In genomic region chr12:92505373-92506340, GRCh38 we compare ENCODE assay signal across 8 cellular contexts.
DNase-seq lines count a peak whose midpoint lies in the region; ATAC-seq lines count a peak whose summit lies in the region.

No MANE protein-coding gene starts in this region.

- DNase-seq in DMS153 treated with DMSO at 0.1 percent for 48 hours (lab: John Stamatoyannopoulos, UW; ENCODE audit: unreplicated experiment) (peak; percentile 9), T-helper 2 cell (peak in 4 of 5 experiments; percentile 5 to 82 (median 24)), cerebellar cortex (ENCODE audit: low spot score) (peak; percentile 16), medulla oblongata (ENCODE audit: extremely low spot score) (peak; percentile 75)
- DNase-seq in stimulated activated CD8-positive, alpha-beta memory T cell treated with anti-CD3 and anti-CD28 coated beads, Interleukin-12 subunit alpha, Interleukin-12 subunit beta, amount 100 ng/mL, for 4 hours (ENCODE audit: low read depth): peak; percentile 34

- ATAC-seq in HG02610 (IDR thresholded peaks at IDR 0.05; ENCODE audit: unreplicated experiment) (peak; percentile 15), HG03520 (IDR thresholded peaks at IDR 0.05; ENCODE audit: unreplicated experiment) (no peak), HG02973 (IDR thresholded peaks at IDR 0.05; ENCODE audit: unreplicated experiment) (no peak)

Comparison
In these comparisons a context has a peak if more than half of its experiments do, and no peak if none do; other contexts are left out.
1. DNase-seq: peak in every context shown above with its lines; median percentile 75 in medulla oblongata; 34 in stimulated activated CD8-positive, alpha-beta memory T cell treated with anti-CD3 and anti-CD28 coated beads, Interleukin-12 subunit alpha, Interleukin-12 subunit beta, amount 100 ng/mL, for 4 hours; 24 in T-helper 2 cell; 16 in cerebellar cortex; 9 in DMS153 treated with DMSO at 0.1 percent for 48 hours.